Comparison of ENCODE assay signal across 25 cellular contexts in the genomic region with DNA sequence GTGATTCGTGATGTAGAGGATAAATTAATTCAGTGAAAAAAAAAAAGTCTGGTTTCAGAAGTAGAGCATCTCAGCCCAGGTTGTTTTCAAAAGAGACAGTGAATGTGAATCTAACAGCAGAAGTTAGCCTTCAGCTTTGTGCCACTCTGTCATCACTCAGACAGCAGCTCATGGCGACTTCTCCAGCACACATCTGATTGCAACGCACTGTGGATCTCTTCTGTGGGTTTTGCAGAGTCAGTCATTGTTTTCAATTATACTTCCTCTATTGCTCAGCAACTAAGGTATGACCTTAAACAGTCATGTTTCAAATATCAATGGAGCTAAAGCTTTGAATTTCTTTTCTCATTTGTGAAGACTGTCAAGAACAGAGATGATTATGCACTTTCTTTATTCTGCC.
A peak's percentile ranks its signal among the peaks of the same experiment; 100 is the strongest.
DNase-seq lines count a peak whose midpoint lies in the region; ATAC-seq and TF ChIP-seq lines count a peak whose summit lies in the region.
"Had no signal": no experiment of that assay in that cellular context is flagged by ENCODE, and none has a peak within 500 bp of the region (broad histone marks: within the 10 kb centered on the region; RNA-seq: fewer than 3 reads in every experiment).

No MANE protein-coding gene starts in this region.

- peak overlapping the region; percentile 30 for H3K4me3 Mint-ChIP-seq in neural progenitor cell
- no peak overlapping the region for H3K4me3 Mint-ChIP-seq in effector memory CD8-positive, alpha-beta T cell
- H3K4me3 Mint-ChIP-seq: activated naive CD4-positive, alpha-beta T cell treated with anti-CD3 and anti-CD28 coated beads, Interleukin-2, amount 10 ng/mL, durations not matched to agents 7 days and 5 days; activated T-helper 1 cell treated with anti-CD3 and anti-CD28 coated beads, Interleukin-12 subunit alpha, Interleukin-12 subunit beta, Interleukin-2, Interleukin-4 antibody, amounts not matched to agents 30 ng/mL and 10 ng/mL and 1 ng/mL, durations not matched to agents 14 hours and 24 hours and 36 hours; CD4-positive, CD25-positive, alpha-beta regulatory T cell; nephron had no signal

- no peaks in the 10 kb centered on the region for H3K9me3 ChIP-seq in neural progenitor cell (ENCODE audit: low read depth)
- H3K9me3 ChIP-seq in SJCRH30 (replicated peaks) = no peaks in the 10 kb centered on the region
- H3K9me3 ChIP-seq: sigmoid colon had no signal

- peaks cover 4% of the 10 kb centered on the region for H3K27me3 Mint-ChIP-seq in neural progenitor cell (ENCODE audit: insufficient read depth, low read depth)
- H3K27me3 Mint-ChIP-seq in effector memory CD8-positive, alpha-beta T cell = no peaks in the 10 kb centered on the region
- H3K27me3 Mint-ChIP-seq: activated naive CD4-positive, alpha-beta T cell treated with anti-CD3 and anti-CD28 coated beads, Interleukin-2, amount 10 ng/mL, durations not matched to agents 7 days and 5 days; CD4-positive, CD25-positive, alpha-beta regulatory T cell had no signal

- no peak overlapping the region for H3K9ac ChIP-seq in neural progenitor cell

- peaks cover 16% of the 10 kb centered on the region for H3K4me1 ChIP-seq in neural progenitor cell
- no peaks in the 10 kb centered on the region for H3K4me1 ChIP-seq in SJCRH30
- H3K4me1 ChIP-seq: sigmoid colon had no signal

- peaks cover 40% of the 10 kb centered on the region for H3K4me1 Mint-ChIP-seq in neural progenitor cell
- no peaks in the 10 kb centered on the region for H3K4me1 Mint-ChIP-seq in effector memory CD8-positive, alpha-beta T cell (ENCODE audit: low read depth in 2 of 2)
- H3K4me1 Mint-ChIP-seq: activated naive CD4-positive, alpha-beta T cell treated with anti-CD3 and anti-CD28 coated beads, Interleukin-2, amount 10 ng/mL, durations not matched to agents 7 days and 5 days; CD4-positive, CD25-positive, alpha-beta regulatory T cell had no signal

- H3K27me3 ChIP-seq in neural progenitor cell (no peaks in the 10 kb centered on the region), SJCRH30 (no peaks in the 10 kb centered on the region)
- H3K27me3 ChIP-seq: sigmoid colon had no signal

- no peak for TF ChIP-seq CTCF in neural progenitor cell (IDR thresholded peaks at IDR 0.05)

- peak overlapping the region; percentile 29 for H2AFZ ChIP-seq in neural progenitor cell (replicated peaks)

- no peaks in the 10 kb centered on the region for H3K36me3 ChIP-seq in neural progenitor cell
- H3K36me3 ChIP-seq in SJCRH30 = no peaks in the 10 kb centered on the region
- H3K36me3 ChIP-seq: sigmoid colon had no signal

- no peaks in the 10 kb centered on the region for H3K9me3 Mint-ChIP-seq in neural progenitor cell
- H3K9me3 Mint-ChIP-seq in effector memory CD8-positive, alpha-beta T cell = no peaks in the 10 kb centered on the region
- H3K9me3 Mint-ChIP-seq: activated naive CD4-positive, alpha-beta T cell treated with anti-CD3 and anti-CD28 coated beads, Interleukin-2, amount 10 ng/mL, durations not matched to agents 7 days and 5 days; activated T-helper 1 cell treated with anti-CD3 and anti-CD28 coated beads, Interleukin-12 subunit alpha, Interleukin-12 subunit beta, Interleukin-2, Interleukin-4 antibody, amounts not matched to agents 30 ng/mL and 10 ng/mL and 1 ng/mL, durations not matched to agents 14 hours and 24 hours and 36 hours; nephron had no signal

- H4K20me1 ChIP-seq in neural progenitor cell (ENCODE audit: low read depth) = no peaks in the 10 kb centered on the region

- H3F3A ChIP-seq in neural progenitor cell (ENCODE audit: low read depth) = no peaks in the 10 kb centered on the region

- H3K27ac ChIP-seq in neural progenitor cell (no peak overlapping the region), SJCRH30 (no peak overlapping the region)
- H3K27ac ChIP-seq: sigmoid colon, SK-N-MC had no signal

- H3K4me2 ChIP-seq in neural progenitor cell = peak overlapping the region; percentile 40

- H3K27ac Mint-ChIP-seq in neural progenitor cell = peak overlapping the region; percentile 92
- no peak overlapping the region for H3K27ac Mint-ChIP-seq in effector memory CD8-positive, alpha-beta T cell
- H3K27ac Mint-ChIP-seq: activated naive CD4-positive, alpha-beta T cell treated with anti-CD3 and anti-CD28 coated beads, Interleukin-2, amount 10 ng/mL, durations not matched to agents 7 days and 5 days; activated T-helper 1 cell treated with anti-CD3 and anti-CD28 coated beads, Interleukin-12 subunit alpha, Interleukin-12 subunit beta, Interleukin-2, Interleukin-4 antibody, amounts not matched to agents 30 ng/mL and 10 ng/mL and 1 ng/mL, durations not matched to agents 14 hours and 24 hours and 36 hours; CD4-positive, CD25-positive, alpha-beta regulatory T cell had no signal

- no peak overlapping the region for H3K4me3 ChIP-seq in neural progenitor cell
- H3K4me3 ChIP-seq in SJCRH30 = no peak overlapping the region
- H3K4me3 ChIP-seq: sigmoid colon, SK-N-MC had no signal

- DNase-seq in HT1080 (ENCODE audit: low read depth) (peak; percentile 34), astrocyte of the hippocampus (ENCODE audit: low read depth, low spot score) (peak; percentile 41), neural progenitor cell (ENCODE audit: low spot score) (no peak), SJCRH30 (no peak)
- no peak for DNase-seq in effector memory CD8-positive, alpha-beta T cell
- DNase-seq: activated CD4-positive, alpha-beta T cell treated with anti-CD3 and anti-CD28 coated beads, Interleukin-2, amount 50 U/mL, for 1 hour; activated naive CD4-positive, alpha-beta T cell treated with anti-CD3 and anti-CD28 coated beads, Interleukin-2, amount 10 ng/mL, durations not matched to agents 7 days and 5 days; amygdala; CD4-positive, CD25-positive, alpha-beta regulatory T cell; dermis blood vessel endothelial cell; IMR-90; kidney; NCI-H1436; NCI-H69; posterior cingulate gyrus; RPMI8226; sigmoid colon; stimulated activated naive CD8-positive, alpha-beta T cell treated with anti-CD3 and anti-CD28 coated beads, Interleukin-15, Interleukin-2, amounts not matched to agents 100 U/mL and 50 U/mL, for 24 hours; T-helper 2 cell had no signal

- no peaks in the 10 kb centered on the region for H3K36me3 Mint-ChIP-seq in neural progenitor cell
- H3K36me3 Mint-ChIP-seq in effector memory CD8-positive, alpha-beta T cell (ENCODE audit: insufficient read depth) = no peaks in the 10 kb centered on the region
- H3K36me3 Mint-ChIP-seq: activated naive CD4-positive, alpha-beta T cell treated with anti-CD3 and anti-CD28 coated beads, Interleukin-2, amount 10 ng/mL, durations not matched to agents 7 days and 5 days; CD4-positive, CD25-positive, alpha-beta regulatory T cell had no signal

- H3K79me2 ChIP-seq in neural progenitor cell (ENCODE audit: low read depth) = no peaks in the 10 kb centered on the region

- ATAC-seq in GM18868 (IDR thresholded peaks at IDR 0.05; ENCODE audit: unreplicated experiment) (peak; percentile 41), HG02588 (IDR thresholded peaks at IDR 0.05; ENCODE audit: unreplicated experiment) (no peak)
- no peak for ATAC-seq in effector memory CD8-positive, alpha-beta T cell (replicated peaks)
- ATAC-seq: HCT116; stimulated activated naive CD8-positive, alpha-beta T cell treated with anti-CD3 and anti-CD28 coated beads, Interleukin-15, Interleukin-2, amounts not matched to agents 100 U/mL and 50 U/mL, for 24 hours had no signal

Comparison
In these comparisons a context has a peak if more than half of its experiments do, and no peak if none do; other contexts are left out.
1. DNase-seq: peak in HT1080 (single experiment) and astrocyte of the hippocampus (single experiment); none in neural progenitor cell (single experiment), effector memory CD8-positive, alpha-beta T cell (0 of 3) and SJCRH30 (0 of 2).